Comparison of ENCODE assay signal across 8 cellular contexts in genomic region chrX:115940888-115941332, GRCh38.
DNase-seq lines count a peak whose midpoint lies in the region; TF ChIP-seq lines count a peak whose summit lies in the region.

No MANE protein-coding gene starts in this region.

- TF ChIP-seq CTCF in WERI-Rb-1 (IDR thresholded peaks at IDR 0.05; ENCODE audit: low read depth, low read length), result peak; percentile 59
- TF ChIP-seq CTCF in type B pancreatic cell (conservative IDR thresholded peaks at IDR 0.05), result no peak

- H3K36me3 ChIP-seq in HAP-1 (replicated peaks) (peaks cover 9% of the 10 kb centered on the region), WERI-Rb-1 (no peaks in the 10 kb centered on the region)

- peaks cover 31% of the 10 kb centered on the region for H3K9me3 Mint-ChIP-seq in type B pancreatic cell

- H3K27ac ChIP-seq in WERI-Rb-1 (peak overlapping the region; percentile 97), temporal lobe (ENCODE audit: low read depth, low read length) (peak overlapping the region; percentile 49)

- H3K4me3 Mint-ChIP-seq in type B pancreatic cell, result no peak overlapping the region

- peaks cover 65% of the 10 kb centered on the region for H3K36me3 Mint-ChIP-seq in type B pancreatic cell

- H3K27me3 ChIP-seq in HAP-1 (ENCODE audit: low read depth), result no peaks in the 10 kb centered on the region
- H3K27me3 ChIP-seq in WERI-Rb-1 (ENCODE audit: insufficient read depth, low read depth, severe bottlenecking), result no peaks in the 10 kb centered on the region

- in situ Hi-C loops in HAP-1 (cut with MboI; ENCODE audit: low sequenced_read_pairs), result no loop called here

- H3K9me3 ChIP-seq in HAP-1 (no peaks in the 10 kb centered on the region; the same call in 1 of the 2 replicates), WERI-Rb-1 (ENCODE audit: severe bottlenecking) (no peaks in the 10 kb centered on the region)

- no peaks in the 10 kb centered on the region for H3K4me1 Mint-ChIP-seq in type B pancreatic cell (ENCODE audit: unreplicated experiment)

- H3K27ac Mint-ChIP-seq in type B pancreatic cell, result no peak overlapping the region

- H3K4me3 ChIP-seq in HAP-1 (no peak overlapping the region), WERI-Rb-1 (ENCODE audit: low read depth, low read length) (peak overlapping the region; percentile 34)

- peaks cover 25% of the 10 kb centered on the region for H3K4me1 ChIP-seq in HAP-1

- peak; percentile 70 for DNase-seq in NCI-H2029 (lab: John Stamatoyannopoulos, UW)
- DNase-seq in NCI-H2029 treated with DMSO at 0.1 percent for 48 hours (lab: John Stamatoyannopoulos, UW), result no peak
- DNase-seq in HAP-1 (ENCODE audit: low spot score in 2 of 2), result peak; percentile 22 to 73
- peak; percentile 84 for DNase-seq in NAMALWA (ENCODE audit: low spot score)
- peak; percentile 94 for DNase-seq in WERI-Rb-1
- peak; percentile 67 for DNase-seq in iPS-NIHi7 (ENCODE audit: extremely low spot score)
- no peak for DNase-seq in type B pancreatic cell (ENCODE audit: extremely low spot score, unreplicated experiment)

- no peaks in the 10 kb centered on the region for H3K27me3 Mint-ChIP-seq in type B pancreatic cell

Comparison
In these comparisons a context has a peak if more than half of its experiments do, and no peak if none do; other contexts are left out.
1. DNase-seq: peak in NCI-H2029 (single experiment), HAP-1 (2 of 2), NAMALWA (single experiment), WERI-Rb-1 (single experiment) and iPS-NIHi7 (single experiment); none in NCI-H2029 treated with DMSO at 0.1 percent for 48 hours (single experiment) and type B pancreatic cell (single experiment).